8 cellular contexts compared by ENCODE assay signal in the genomic region with DNA sequence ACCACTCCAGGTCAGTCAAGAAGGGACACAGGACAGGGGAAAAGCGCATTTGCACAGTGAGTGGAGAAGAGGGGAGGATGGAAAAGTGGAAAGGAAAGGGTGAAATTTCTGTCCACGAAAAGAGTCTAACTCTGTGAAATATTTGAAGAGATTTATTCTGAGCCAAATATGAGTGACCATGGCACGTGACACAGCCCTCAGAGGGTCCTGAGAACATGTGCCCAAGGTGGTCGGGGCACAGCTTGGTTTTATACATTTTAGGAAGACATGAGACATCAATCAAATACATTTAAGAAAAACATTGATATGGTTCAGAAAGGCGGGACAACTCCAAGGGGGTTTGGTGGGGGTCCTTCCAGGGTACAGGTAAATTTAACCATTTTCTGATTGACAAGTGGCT.
"Had no signal": no experiment of that assay in that cellular context is flagged by ENCODE, and none has a peak within 500 bp of the region (broad histone marks: within the 10 kb centered on the region; RNA-seq: fewer than 3 reads in every experiment).

No MANE protein-coding gene starts in this region.

- DNase-seq: GDM1, GF-D8 had no signal

- FAIRE-seq: G401.6, GM12878, GM12891, GM12892, GM18507, GM19239 had no signal

- H3K4me3 ChIP-seq: GM12878 had no signal

- ATAC-seq: GM12878 had no signal
